1 cellular context compared by ENCODE assay signal in the genomic region with DNA sequence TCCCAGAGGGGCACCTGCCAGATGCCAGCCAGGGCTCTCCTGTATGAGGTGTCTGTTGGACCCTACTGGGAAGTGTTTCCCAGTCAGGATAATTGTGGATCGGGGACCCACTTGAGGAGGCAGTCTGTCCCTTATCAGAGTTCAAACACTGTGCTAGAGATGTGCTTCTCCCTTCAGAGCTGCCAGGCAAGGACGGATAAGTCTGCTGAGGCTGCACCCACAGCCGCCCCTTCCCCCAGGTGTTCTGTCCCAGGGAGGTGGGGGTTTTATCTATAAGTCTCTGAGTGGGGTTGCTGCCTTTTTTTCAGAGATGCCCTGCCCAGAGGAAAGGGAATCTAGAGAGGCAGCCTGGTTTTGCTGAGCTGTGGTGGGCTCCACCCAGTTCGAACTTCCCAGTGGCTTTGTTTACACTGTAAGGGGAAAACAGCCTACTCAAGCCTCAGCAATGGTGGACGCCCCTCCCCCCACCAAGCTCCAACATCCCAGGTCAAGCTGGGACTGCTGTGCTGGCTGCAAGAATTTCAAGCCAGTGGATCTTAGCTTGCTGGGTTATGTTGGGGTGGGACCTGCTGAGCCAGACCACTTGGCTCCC.
TF ChIP-seq lines count a peak whose summit lies in the region.

No MANE protein-coding gene starts in this region.

TF ChIP-seq in H1, 55 proteins besides CTCF, POLR2A, EP300 and RAD21:
- no peak for TF ChIP-seq TCF12 (IDR thresholded peaks at IDR 0.05; ENCODE audit: low read depth, low read length)
- peak; percentile 58; the same call in 1 of the 2 replicates for TF ChIP-seq YY1 (IDR thresholded peaks at IDR 0.05; ENCODE audit: low read depth, low read length)
- peak; percentile 54 for TF ChIP-seq ASH2L (IDR thresholded peaks at IDR 0.05; ENCODE audit: low read length)
